In genomic region chr1:29640428-29640785, GRCh38 we compare ENCODE assay signal across 20 cellular contexts.
DNase-seq lines count a peak whose midpoint lies in the region; FAIRE-seq and TF ChIP-seq lines count a peak whose summit lies in the region.
"Had no signal": no experiment of that assay in that cellular context is flagged by ENCODE, and none has a peak within 500 bp of the region (broad histone marks: within the 10 kb centered on the region; RNA-seq: fewer than 3 reads in every experiment).

No MANE protein-coding gene starts in this region.

- no peaks in the 10 kb centered on the region for H3K9me3 ChIP-seq in astrocyte (ENCODE audit: insufficient read depth, low read depth, low read length)
- H3K9me3 ChIP-seq: BE2C, heart left ventricle had no signal

- H3K4me1 Mint-ChIP-seq in HFFc6 (ENCODE audit: low read depth): peaks cover 19% of the 10 kb centered on the region
- H3K4me1 Mint-ChIP-seq in astrocyte (ENCODE audit: low read depth, unreplicated experiment): peaks cover 10% of the 10 kb centered on the region

- H3K36me3 Mint-ChIP-seq in HFFc6 (ENCODE audit: low read depth) (no peaks in the 10 kb centered on the region), astrocyte (ENCODE audit: low read depth, unreplicated experiment) (no peaks in the 10 kb centered on the region)

- H3K27ac Mint-ChIP-seq in HFFc6: peak overlapping the region; percentile 41; the same call in 1 of the 2 replicates
- H3K27ac Mint-ChIP-seq in astrocyte (ENCODE audit: unreplicated experiment): peak overlapping the region; percentile 75

- DNase-seq in DMS153 (lab: John Stamatoyannopoulos, UW): peak; percentile 59
- no peak for DNase-seq in DMS153 treated with DMSO at 0.1 percent for 48 hours (lab: John Stamatoyannopoulos, UW; ENCODE audit: unreplicated experiment)
- no peak for DNase-seq in HFFc6
- DNase-seq in astrocyte (ENCODE audit: low read depth): no peak
- peak; percentile 46 for DNase-seq in posterior vena cava (ENCODE audit: low spot score)
- no peak for DNase-seq in HK-2 (ENCODE audit: unreplicated experiment)
- DNase-seq in MV-4-11 (lab: John Stamatoyannopoulos, UW): no peak
- DNase-seq in NCI-H1930 (lab: John Stamatoyannopoulos, UW): no peak
- DNase-seq: activated CD4-positive, CD25-positive, alpha-beta regulatory T cell treated with anti-CD3 and anti-CD28 coated beads, Interleukin-2, amount 50 U/mL, for 72 hours; BE2C; heart left ventricle; KBM-7; NCI-H2081; NCI-H524; retina had no signal

- H3K4me2 ChIP-seq in astrocyte (ENCODE audit: low read length): peak overlapping the region; percentile 46

- no peak overlapping the region for H3K4me3 ChIP-seq in astrocyte (ENCODE audit: insufficient read depth, low read depth, low read length)
- H3K4me3 ChIP-seq: GM12878, heart left ventricle had no signal

- peak overlapping the region; percentile 19 for H2AFZ ChIP-seq in astrocyte (ENCODE audit: low read depth, low read length)

- intact Hi-C loops in posterior vena cava (cut with DNase I): no loop called here

- TF ChIP-seq CTCF in HFFc6 (IDR thresholded peaks at IDR 0.05): no peak
- no peak for TF ChIP-seq CTCF in astrocyte (IDR thresholded peaks at IDR 0.05; ENCODE audit: insufficient read depth, low read depth, low read length)

- H3K9ac ChIP-seq in astrocyte (ENCODE audit: low read length): no peak overlapping the region

- H3K9me3 Mint-ChIP-seq in HFFc6 (no peaks in the 10 kb centered on the region; the same call in 1 of the 2 replicates), astrocyte (ENCODE audit: unreplicated experiment) (peaks cover 9% of the 10 kb centered on the region)

- H3K27me3 Mint-ChIP-seq in HFFc6 (ENCODE audit: insufficient read depth) (peaks cover 15% of the 10 kb centered on the region), astrocyte (ENCODE audit: low read depth, unreplicated experiment) (peaks cover 19% of the 10 kb centered on the region)

- H3K27me3 ChIP-seq in astrocyte (ENCODE audit: insufficient read depth, low read length): no peaks in the 10 kb centered on the region
- H3K27me3 ChIP-seq: BE2C, brain microvascular endothelial cell had no signal

- peak overlapping the region; percentile 53 for H3K4me3 Mint-ChIP-seq in HFFc6
- no peak overlapping the region for H3K4me3 Mint-ChIP-seq in astrocyte (ENCODE audit: unreplicated experiment)

- FAIRE-seq in astrocyte (lab: Jason Lieb, UNC): no peak
- FAIRE-seq: colon, endometrium, GM12878 had no signal

- H3K4me1 ChIP-seq in astrocyte (ENCODE audit: insufficient read depth, low read length): peaks cover 17% of the 10 kb centered on the region
- H3K4me1 ChIP-seq: BE2C, heart left ventricle had no signal

- peak overlapping the region; percentile 18 for H3K27ac ChIP-seq in astrocyte (ENCODE audit: low read depth, low read length)
- H3K27ac ChIP-seq: 22Rv1, brain microvascular endothelial cell, heart left ventricle had no signal

- no peaks in the 10 kb centered on the region for H3K36me3 ChIP-seq in astrocyte (ENCODE audit: insufficient read depth, low read length)
- H3K36me3 ChIP-seq: BE2C, brain microvascular endothelial cell, heart left ventricle had no signal

- no peaks in the 10 kb centered on the region for H4K20me1 ChIP-seq in astrocyte (ENCODE audit: insufficient read depth, low read length)

- H3K79me2 ChIP-seq in astrocyte (ENCODE audit: insufficient read depth, low read length): no peaks in the 10 kb centered on the region

Comparison
In these comparisons a context has a peak if more than half of its experiments do, and no peak if none do; other contexts are left out.
1. DNase-seq: peak in DMS153 (single experiment) and posterior vena cava (single experiment); none in DMS153 treated with DMSO at 0.1 percent for 48 hours (single experiment), HFFc6 (single experiment), astrocyte (single experiment), HK-2 (single experiment), MV-4-11 (single experiment) and NCI-H1930 (0 of 2).